14 cellular contexts compared by ENCODE assay signal in genomic region chr16:31467151-31467550, GRCh38. TPM values are rescaled to one million over a fixed set of nuclear protein-coding genes. Genes with fewer than 3 reads are reported as not detected.
DNase-seq lines count a peak whose midpoint lies in the region; ATAC-seq and TF ChIP-seq lines count a peak whose summit lies in the region.
"Had no signal": no experiment of that assay in that cellular context is flagged by ENCODE, and none has a peak within 500 bp of the region (broad histone marks: within the 10 kb centered on the region; RNA-seq: fewer than 3 reads in every experiment).

No MANE protein-coding gene starts in this region.

- ATAC-seq in HG03159 (IDR thresholded peaks at IDR 0.05; ENCODE audit: unreplicated experiment), result peak; percentile 49
- ATAC-seq in activated CD8-positive, alpha-beta T cell treated with anti-CD3 and anti-CD28 coated beads for 36 hours, result peak; percentile 46
- ATAC-seq in stimulated activated effector memory CD8-positive, alpha-beta T cell treated with anti-CD3 and anti-CD28 coated beads, Interleukin-12 subunit alpha, Interleukin-12 subunit beta, amount 100 ng/mL, for 72 hours, result no peak
- ATAC-seq in HG02623 (IDR thresholded peaks at IDR 0.05; ENCODE audit: unreplicated experiment), result no peak
- ATAC-seq: A549 had no signal

- intact Hi-C loops in activated CD8-positive, alpha-beta T cell treated with anti-CD3 and anti-CD28 coated beads for 36 hours (cut with micrococcal nuclease), result no loop called here

- H3K36me3 Mint-ChIP-seq in T-helper 1 cell treated with Interleukin-12 subunit alpha and Interleukin-12 subunit beta and Interleukin-4 antibody, amounts not matched to agents 30 μg/mL and 1 μg/mL, for 36 hours (ENCODE audit: low read depth), result peaks cover 22% of the 10 kb centered on the region
- peaks cover 20% of the 10 kb centered on the region for H3K36me3 Mint-ChIP-seq in activated CD8-positive, alpha-beta T cell treated with anti-CD3 and anti-CD28 coated beads for 36 hours (ENCODE audit: low read depth)
- peaks cover 31% of the 10 kb centered on the region for H3K36me3 Mint-ChIP-seq in stimulated activated effector memory CD8-positive, alpha-beta T cell treated with anti-CD3 and anti-CD28 coated beads, Interleukin-12 subunit alpha, Interleukin-12 subunit beta, amount 100 ng/mL, for 72 hours

- POLR2A ChIA-PET in activated CD8-positive, alpha-beta T cell treated with anti-CD3 and anti-CD28 coated beads for 36 hours (lab: Charles Lee), result no interaction called here

- no peak for DNase-seq in T-helper 1 cell
- no peak for DNase-seq in activated CD8-positive, alpha-beta T cell treated with anti-CD3 and anti-CD28 coated beads for 36 hours
- no peak for DNase-seq in stimulated activated effector memory CD8-positive, alpha-beta T cell treated with anti-CD3 and anti-CD28 coated beads, Interleukin-12 subunit alpha, Interleukin-12 subunit beta, amount 100 ng/mL, for 72 hours (ENCODE audit: low spot score in 2 of 2)
- no peak for DNase-seq in stimulated activated CD4-positive, alpha-beta T cell treated with anti-CD3 and anti-CD28 coated beads, Interleukin-15, amount 100 ng/mL, for 24 hours
- DNase-seq in NCI-H1930 (lab: John Stamatoyannopoulos, UW), result no peak
- DNase-seq: anterior cingulate cortex; NCI-H2081 treated with DMSO at 0.1 percent for 48 hours; SHP77; stimulated activated CD4-positive, alpha-beta T cell treated with anti-CD3 and anti-CD28 coated beads, Interleukin-4, amount 100 ng/mL, for 1 hour; testis had no signal

- H3K27ac Mint-ChIP-seq in T-helper 1 cell treated with Interleukin-12 subunit alpha and Interleukin-12 subunit beta and Interleukin-4 antibody, amounts not matched to agents 30 μg/mL and 1 μg/mL, for 36 hours, result peak overlapping the region; percentile 2
- H3K27ac Mint-ChIP-seq in activated CD8-positive, alpha-beta T cell treated with anti-CD3 and anti-CD28 coated beads for 36 hours, result peak overlapping the region; percentile 83
- peak overlapping the region; percentile 80 for H3K27ac Mint-ChIP-seq in stimulated activated effector memory CD8-positive, alpha-beta T cell treated with anti-CD3 and anti-CD28 coated beads, Interleukin-12 subunit alpha, Interleukin-12 subunit beta, amount 100 ng/mL, for 72 hours

- H3K4me3 Mint-ChIP-seq in T-helper 1 cell treated with Interleukin-12 subunit alpha and Interleukin-12 subunit beta and Interleukin-4 antibody, amounts not matched to agents 30 μg/mL and 1 μg/mL, for 36 hours, result no peak overlapping the region
- H3K4me3 Mint-ChIP-seq in activated CD8-positive, alpha-beta T cell treated with anti-CD3 and anti-CD28 coated beads for 36 hours, result no peak overlapping the region
- H3K4me3 Mint-ChIP-seq in stimulated activated effector memory CD8-positive, alpha-beta T cell treated with anti-CD3 and anti-CD28 coated beads, Interleukin-12 subunit alpha, Interleukin-12 subunit beta, amount 100 ng/mL, for 72 hours, result no peak overlapping the region

- H3K27me3 Mint-ChIP-seq in T-helper 1 cell treated with Interleukin-12 subunit alpha and Interleukin-12 subunit beta and Interleukin-4 antibody, amounts not matched to agents 30 μg/mL and 1 μg/mL, for 36 hours (ENCODE audit: low read depth), result peaks cover 15% of the 10 kb centered on the region
- H3K27me3 Mint-ChIP-seq in activated CD8-positive, alpha-beta T cell treated with anti-CD3 and anti-CD28 coated beads for 36 hours, result peaks cover 7% of the 10 kb centered on the region

- H3K9me3 Mint-ChIP-seq in T-helper 1 cell treated with Interleukin-12 subunit alpha and Interleukin-12 subunit beta and Interleukin-4 antibody, amounts not matched to agents 30 μg/mL and 1 μg/mL, for 36 hours, result no peaks in the 10 kb centered on the region
- H3K9me3 Mint-ChIP-seq in activated CD8-positive, alpha-beta T cell treated with anti-CD3 and anti-CD28 coated beads for 36 hours, result no peaks in the 10 kb centered on the region
- no peaks in the 10 kb centered on the region for H3K9me3 Mint-ChIP-seq in stimulated activated effector memory CD8-positive, alpha-beta T cell treated with anti-CD3 and anti-CD28 coated beads, Interleukin-12 subunit alpha, Interleukin-12 subunit beta, amount 100 ng/mL, for 72 hours

- CTCF ChIA-PET in activated CD8-positive, alpha-beta T cell treated with anti-CD3 and anti-CD28 coated beads for 36 hours (lab: Charles Lee), result no interaction called here

- H3K4me1 Mint-ChIP-seq in T-helper 1 cell treated with Interleukin-12 subunit alpha and Interleukin-12 subunit beta and Interleukin-4 antibody, amounts not matched to agents 30 μg/mL and 1 μg/mL, for 36 hours (ENCODE audit: low read depth), result peaks cover 15% of the 10 kb centered on the region
- peaks cover 12% of the 10 kb centered on the region for H3K4me1 Mint-ChIP-seq in activated CD8-positive, alpha-beta T cell treated with anti-CD3 and anti-CD28 coated beads for 36 hours (ENCODE audit: low read depth)
- H3K4me1 Mint-ChIP-seq in stimulated activated effector memory CD8-positive, alpha-beta T cell treated with anti-CD3 and anti-CD28 coated beads, Interleukin-12 subunit alpha, Interleukin-12 subunit beta, amount 100 ng/mL, for 72 hours, result peaks cover 14% of the 10 kb centered on the region

- TF ChIP-seq CTCF in activated CD8-positive, alpha-beta T cell treated with anti-CD3 and anti-CD28 coated beads for 36 hours (IDR thresholded peaks at IDR 0.05), result no peak

RNA-seq across cellular contexts. Expression of gene TGFB1I1, which starts 4.8 kb away (rescaled TPM):
- 1 to 10 TPM in 1 of 2 experiments, under 1 TPM in 1; 0.92 to 1.2 TPM for total RNA-seq in activated CD8-positive, alpha-beta T cell treated with anti-CD3 and anti-CD28 coated beads for 36 hours

RNA-seq across cellular contexts. Expression of gene ARMC5, which starts 7.8 kb away (rescaled TPM):
- total RNA-seq in activated CD8-positive, alpha-beta T cell treated with anti-CD3 and anti-CD28 coated beads for 36 hours, result 10 to 100 TPM in 1 of 2 experiments, 1 to 10 TPM in 1; 8.2 to 10.0 TPM

RNA-seq across cellular contexts. Expression of gene SLC5A2, which starts 15.8 kb away (rescaled TPM):
- not detected for total RNA-seq in activated CD8-positive, alpha-beta T cell treated with anti-CD3 and anti-CD28 coated beads for 36 hours

RNA-seq across cellular contexts. Expression of gene ZNF843, which starts 24.6 kb away (rescaled TPM):
- not detected for total RNA-seq in activated CD8-positive, alpha-beta T cell treated with anti-CD3 and anti-CD28 coated beads for 36 hours

RNA-seq across cellular contexts. Expression of gene COX6A2, which starts 39.0 kb away (rescaled TPM):
- total RNA-seq in activated CD8-positive, alpha-beta T cell treated with anti-CD3 and anti-CD28 coated beads for 36 hours, result not detected

Comparison
In these comparisons a context has a peak if more than half of its experiments do, and no peak if none do; other contexts are left out.
1. H3K27ac Mint-ChIP-seq: peak in every context shown above with its lines; median percentile 83 in activated CD8-positive, alpha-beta T cell treated with anti-CD3 and anti-CD28 coated beads for 36 hours; 80 in stimulated activated effector memory CD8-positive, alpha-beta T cell treated with anti-CD3 and anti-CD28 coated beads, Interleukin-12 subunit alpha, Interleukin-12 subunit beta, amount 100 ng/mL, for 72 hours; 2 in T-helper 1 cell treated with Interleukin-12 subunit alpha and Interleukin-12 subunit beta and Interleukin-4 antibody, amounts not matched to agents 30 μg/mL and 1 μg/mL, for 36 hours.
2. ATAC-seq: peak in HG03159 (single experiment) and activated CD8-positive, alpha-beta T cell treated with anti-CD3 and anti-CD28 coated beads for 36 hours (single experiment); none in stimulated activated effector memory CD8-positive, alpha-beta T cell treated with anti-CD3 and anti-CD28 coated beads, Interleukin-12 subunit alpha, Interleukin-12 subunit beta, amount 100 ng/mL, for 72 hours (single experiment) and HG02623 (single experiment).